In the genomic region with DNA sequence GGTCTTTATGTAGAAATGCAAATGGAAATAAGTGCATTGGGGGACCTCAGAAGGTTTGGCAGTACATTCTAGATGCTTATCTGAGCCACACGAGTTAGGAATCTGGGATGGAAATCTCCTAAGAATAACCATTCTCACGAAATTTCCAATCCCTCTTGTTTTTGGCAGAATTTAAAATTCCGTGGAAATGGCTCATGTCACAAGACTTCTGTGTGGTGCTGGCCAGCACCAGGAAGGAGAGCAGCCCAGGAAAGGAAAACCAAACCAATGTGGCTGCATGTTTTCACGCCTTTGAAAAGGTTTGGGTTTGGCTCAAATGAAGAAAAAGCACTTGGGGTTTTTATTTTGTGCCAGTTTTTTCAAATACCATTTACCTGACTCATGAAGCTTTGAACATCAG, we compare ENCODE assay signal across 17 cellular contexts.
DNase-seq lines count a peak whose midpoint lies in the region; ATAC-seq and TF ChIP-seq lines count a peak whose summit lies in the region.
"Had no signal": no experiment of that assay in that cellular context is flagged by ENCODE, and none has a peak within 500 bp of the region (broad histone marks: within the 10 kb centered on the region; RNA-seq: fewer than 3 reads in every experiment).

No MANE protein-coding gene starts in this region.

- POLR2A ChIA-PET in IMR-90 (lab: Charles Lee; ENCODE audit: unreplicated experiment) (no interaction called here), OCI-LY7 (lab: Charles Lee) (no interaction called here)

- no peaks in the 10 kb centered on the region for H3K27me3 ChIP-seq in IMR-90 (ENCODE audit: control insufficient read depth, insufficient read depth, low read length)
- no peaks in the 10 kb centered on the region for H3K27me3 ChIP-seq in brain microvascular endothelial cell (replicated peaks)

- no peak overlapping the region for H3K18ac ChIP-seq in IMR-90 (ENCODE audit: low read depth, low read length)

- H3K23ac ChIP-seq in IMR-90 (ENCODE audit: low read depth, low read length): no peak overlapping the region

- no peak overlapping the region for H3K4ac ChIP-seq in IMR-90 (ENCODE audit: low read depth, low read length)

- no peak overlapping the region for H3K9ac ChIP-seq in IMR-90 (ENCODE audit: low read depth, low read length)

- H3K4me3 ChIP-seq in IMR-90 (ENCODE audit: insufficient read depth, low read depth, low read length): no peak overlapping the region
- no peak overlapping the region for H3K4me3 ChIP-seq in brain microvascular endothelial cell (ENCODE audit: low read depth, low read length)
- H3K4me3 ChIP-seq in OCI-LY7 (ENCODE audit: low read depth, low read length, poor library complexity, severe bottlenecking): no peak overlapping the region

- H4K20me1 ChIP-seq in IMR-90 (ENCODE audit: insufficient read depth, low read length) (no peaks in the 10 kb centered on the region), OCI-LY7 (ENCODE audit: insufficient read depth, low read length) (no peaks in the 10 kb centered on the region)

- no peak overlapping the region for H3K14ac ChIP-seq in IMR-90 (replicated peaks; ENCODE audit: low read depth, low read length)

- peak overlapping the region; percentile 39; the same call in 1 of the 2 replicates for H2BK120ac ChIP-seq in IMR-90 (ENCODE audit: low read depth, low read length)

- no peak overlapping the region for H2AK5ac ChIP-seq in IMR-90 (ENCODE audit: low read depth, low read length)

- H3K9me1 ChIP-seq in IMR-90 (ENCODE audit: insufficient read depth, low read length): peaks cover 5% of the 10 kb centered on the region; the same call in 1 of the 2 replicates

- no peaks in the 10 kb centered on the region for H3K9me2 ChIP-seq in OCI-LY7 (ENCODE audit: insufficient read depth, low read length)

- H4K91ac ChIP-seq in IMR-90 (ENCODE audit: insufficient read depth, low read depth, low read length): no peak overlapping the region

- 0 out of 2 replicates have a peak overlapping the region, but pooled peaks have one; percentile 13 for H2BK20ac ChIP-seq in IMR-90 (ENCODE audit: low read depth, low read length)

- no peak overlapping the region for H4K8ac ChIP-seq in IMR-90 (ENCODE audit: low read depth in 2 of 2, low read length in 2 of 2)

- H3K4me2 ChIP-seq in IMR-90 (ENCODE audit: low read depth, low read length) (no peak overlapping the region), OCI-LY7 (ENCODE audit: low read length) (no peak overlapping the region)

- H3K79me2 ChIP-seq in OCI-LY7 (ENCODE audit: insufficient read depth, low read depth, low read length): no peaks in the 10 kb centered on the region

- peak; percentile 74 for DNase-seq in AG08396 (ENCODE audit: low spot score)
- peak; percentile 75 for DNase-seq in IMR-90
- DNase-seq in brain microvascular endothelial cell: peak; percentile 25
- DNase-seq in iris pigment epithelial cell (ENCODE audit: low read depth): peak; percentile 76
- no peak for DNase-seq in OCI-LY7 (ENCODE audit: low spot score)
- no peak for DNase-seq in NCI-H1105 treated with DMSO at 0.1 percent for 48 hours (lab: John Stamatoyannopoulos, UW)
- no peak for DNase-seq in NCI-H2227 treated with DMSO at 0.1 percent for 48 hours (lab: John Stamatoyannopoulos, UW)
- DNase-seq in activated CD4-positive, alpha-beta T cell treated with anti-CD3 and anti-CD28 coated beads, Interleukin-2, amount 50 U/mL, for 48 hours: no peak
- DNase-seq: ACHN; activated naive CD8-positive, alpha-beta T cell treated with anti-CD3 and anti-CD28 coated beads, Interleukin-2, amount 50 U/mL, for 24 hours; activated T-cell treated with anti-CD3 and anti-CD28 coated beads, Interleukin-2, amount 50 U/mL, for 1 hour; foreskin melanocyte; immature natural killer cell; NCI-H446; T-cell had no signal

- dilution Hi-C loops in IMR-90 (cut with HindIII; ENCODE audit: low sequenced_read_pairs, unreplicated experiment): no loop called here

- TF ChIP-seq CTCF in IMR-90 (conservative IDR thresholded peaks at IDR 0.05; ENCODE audit: low read depth, low read length) (no peak), brain microvascular endothelial cell (IDR thresholded peaks at IDR 0.05; ENCODE audit: low read depth, low read length, missing control alignments) (no peak), OCI-LY7 (conservative IDR thresholded peaks at IDR 0.05; ENCODE audit: low read length) (no peak)

- intact Hi-C loops in IMR-90 (cut with micrococcal nuclease) (no loop called here), OCI-LY7 (cut with micrococcal nuclease; ENCODE audit: unreplicated experiment) (no loop called here)

- no peak for TF ChIP-seq POLR2A in IMR-90 (IDR thresholded peaks at IDR 0.05; ENCODE audit: low read depth, low read length)

- WGBS in IMR-90 (ENCODE audit: extremely low coverage in 2 of 2, insufficient read length in 1 of 2), 2 experiments: 0% methylated on average over 1 of the region's 4 CpGs; no CpG with 5 or more reads in 1 of the 2 experiments

- no peak overlapping the region for H3K56ac ChIP-seq in IMR-90 (ENCODE audit: extremely low read depth, insufficient read depth, low read length)

- no peak; the same call in 1 of the 2 replicates for ATAC-seq in IMR-90 (ENCODE audit: low read depth)
- ATAC-seq: activated CD4-positive, CD25-positive, alpha-beta regulatory T cell treated with anti-CD3 and anti-CD28 coated beads, Interleukin-2, amount 50 U/mL, for 24 hours; activated naive CD8-positive, alpha-beta T cell treated with anti-CD3 and anti-CD28 coated beads, Interleukin-2, amount 50 U/mL, for 24 hours; Panc1; T-cell had no signal

- in situ Hi-C loops in IMR-90 (cut with MboI; ENCODE audit: low sequenced_read_pairs) (no loop called here), brain microvascular endothelial cell (cut with HindIII; ENCODE audit: low pct_ligation_motif_present, low sequenced_read_pairs) (no loop called here)

- H3K9me3 ChIP-seq in IMR-90 (ENCODE audit: control insufficient read depth, insufficient read depth, low read length) (no peaks in the 10 kb centered on the region), OCI-LY7 (ENCODE audit: low read length) (no peaks in the 10 kb centered on the region)

- H3K4me1 ChIP-seq in IMR-90 (ENCODE audit: control insufficient read depth, insufficient read depth, low read length) (peaks cover 2% of the 10 kb centered on the region; the same call in 1 of the 2 replicates), OCI-LY7 (ENCODE audit: insufficient read depth, low read length, poor library complexity, severe bottlenecking) (no peaks in the 10 kb centered on the region)

- peak overlapping the region; percentile 4 for H2BK5ac ChIP-seq in IMR-90 (ENCODE audit: low read depth, low read length, poor library complexity, severe bottlenecking)

- CTCF ChIA-PET in IMR-90 (lab: Yijun Ruan, JAX) (no interaction called here), OCI-LY7 (lab: Charles Lee; ENCODE audit: unreplicated experiment) (no interaction called here)

- H3K79me1 ChIP-seq in IMR-90 (ENCODE audit: low read depth in 1 of 2, low read length in 2 of 2): no peaks in the 10 kb centered on the region

- H2AK9ac ChIP-seq in IMR-90 (replicated peaks; ENCODE audit: low read depth, low read length, poor library complexity): no peak overlapping the region

- H3K36me3 ChIP-seq in IMR-90 (ENCODE audit: control insufficient read depth, insufficient read depth, low read length): no peaks in the 10 kb centered on the region
- no peaks in the 10 kb centered on the region for H3K36me3 ChIP-seq in brain microvascular endothelial cell (replicated peaks)
- H3K36me3 ChIP-seq in OCI-LY7 (ENCODE audit: insufficient read depth, low read length): no peaks in the 10 kb centered on the region

- no TSS peak for BruUV-seq in IMR-90 (replicated peaks; lab: Mats Ljungman, UMichigan)
- no TSS peak for BruUV-seq in OCI-LY7 (replicated peaks; lab: Mats Ljungman, UMichigan)

- no peak for TF ChIP-seq RAD21 in IMR-90 (IDR thresholded peaks at IDR 0.05; ENCODE audit: low read length)

- H2BK15ac ChIP-seq in IMR-90 (ENCODE audit: low read depth, low read length): no peak overlapping the region

- no peak overlapping the region for H4K5ac ChIP-seq in IMR-90 (ENCODE audit: low read depth, low read length)

- no peak overlapping the region for H3K27ac ChIP-seq in IMR-90 (ENCODE audit: insufficient read depth, low read length)
- H3K27ac ChIP-seq in brain microvascular endothelial cell: no peak overlapping the region
- H3K27ac ChIP-seq in OCI-LY7 (ENCODE audit: low read depth, low read length, poor library complexity, severe bottlenecking): no peak overlapping the region

- H2AFZ ChIP-seq in IMR-90 (replicated peaks; ENCODE audit: low read length, poor library complexity) (no peak overlapping the region), OCI-LY7 (ENCODE audit: low read length) (no peak overlapping the region)

TF ChIP-seq in IMR-90, 13 proteins besides CTCF, POLR2A, EP300 and RAD21 (continues in another document):
- no peak for TF ChIP-seq CHD1 (IDR thresholded peaks at IDR 0.05; ENCODE audit: low read depth, low read length)
- TF ChIP-seq, protein P1, sequence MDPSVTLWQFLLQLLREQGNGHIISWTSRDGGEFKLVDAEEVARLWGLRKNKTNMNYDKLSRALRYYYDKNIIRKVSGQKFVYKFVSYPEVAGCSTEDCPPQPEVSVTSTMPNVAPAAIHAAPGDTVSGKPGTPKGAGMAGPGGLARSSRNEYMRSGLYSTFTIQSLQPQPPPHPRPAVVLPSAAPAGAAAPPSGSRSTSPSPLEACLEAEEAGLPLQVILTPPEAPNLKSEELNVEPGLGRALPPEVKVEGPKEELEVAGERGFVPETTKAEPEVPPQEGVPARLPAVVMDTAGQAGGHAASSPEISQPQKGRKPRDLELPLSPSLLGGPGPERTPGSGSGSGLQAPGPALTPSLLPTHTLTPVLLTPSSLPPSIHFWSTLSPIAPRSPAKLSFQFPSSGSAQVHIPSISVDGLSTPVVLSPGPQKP (IDR thresholded peaks at IDR 0.05; ENCODE audit: borderline replicate concordance, low read depth, low read length): no peak
- TF ChIP-seq MAFK (IDR thresholded peaks at IDR 0.05; ENCODE audit: low read depth, low read length): no peak
- TF ChIP-seq BHLHE40 (IDR thresholded peaks at IDR 0.05; ENCODE audit: low read depth, low read length): no peak
- TF ChIP-seq, protein P2, sequence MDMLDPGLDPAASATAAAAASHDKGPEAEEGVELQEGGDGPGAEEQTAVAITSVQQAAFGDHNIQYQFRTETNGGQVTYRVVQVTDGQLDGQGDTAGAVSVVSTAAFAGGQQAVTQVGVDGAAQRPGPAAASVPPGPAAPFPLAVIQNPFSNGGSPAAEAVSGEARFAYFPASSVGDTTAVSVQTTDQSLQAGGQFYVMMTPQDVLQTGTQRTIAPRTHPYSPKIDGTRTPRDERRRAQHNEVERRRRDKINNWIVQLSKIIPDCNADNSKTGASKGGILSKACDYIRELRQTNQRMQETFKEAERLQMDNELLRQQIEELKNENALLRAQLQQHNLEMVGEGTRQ (IDR thresholded peaks at IDR 0.05; ENCODE audit: low read depth, low read length): no peak
- TF ChIP-seq MAZ (IDR thresholded peaks at IDR 0.05; ENCODE audit: borderline replicate concordance, low read depth, low read length): no peak
- no peak for TF ChIP-seq NFE2L2 (IDR thresholded peaks at IDR 0.05; ENCODE audit: low read depth, low read length)
- TF ChIP-seq MXI1 (IDR thresholded peaks at IDR 0.05; ENCODE audit: borderline replicate concordance, low read depth, low read length): no peak
- TF ChIP-seq RFX5 (IDR thresholded peaks at IDR 0.05; ENCODE audit: low read depth, low read length): no peak
- no peak for TF ChIP-seq CEBPB (IDR thresholded peaks at IDR 0.05; ENCODE audit: low read depth, low read length)

Comparison
In these comparisons a context has a peak if more than half of its experiments do, and no peak if none do; other contexts are left out.
1. DNase-seq: peak in AG08396 (single experiment), IMR-90 (single experiment), brain microvascular endothelial cell (single experiment) and iris pigment epithelial cell (single experiment); none in OCI-LY7 (single experiment), NCI-H1105 treated with DMSO at 0.1 percent for 48 hours (single experiment), NCI-H2227 treated with DMSO at 0.1 percent for 48 hours (single experiment) and activated CD4-positive, alpha-beta T cell treated with anti-CD3 and anti-CD28 coated beads, Interleukin-2, amount 50 U/mL, for 48 hours (0 of 2).